In the genomic region with DNA sequence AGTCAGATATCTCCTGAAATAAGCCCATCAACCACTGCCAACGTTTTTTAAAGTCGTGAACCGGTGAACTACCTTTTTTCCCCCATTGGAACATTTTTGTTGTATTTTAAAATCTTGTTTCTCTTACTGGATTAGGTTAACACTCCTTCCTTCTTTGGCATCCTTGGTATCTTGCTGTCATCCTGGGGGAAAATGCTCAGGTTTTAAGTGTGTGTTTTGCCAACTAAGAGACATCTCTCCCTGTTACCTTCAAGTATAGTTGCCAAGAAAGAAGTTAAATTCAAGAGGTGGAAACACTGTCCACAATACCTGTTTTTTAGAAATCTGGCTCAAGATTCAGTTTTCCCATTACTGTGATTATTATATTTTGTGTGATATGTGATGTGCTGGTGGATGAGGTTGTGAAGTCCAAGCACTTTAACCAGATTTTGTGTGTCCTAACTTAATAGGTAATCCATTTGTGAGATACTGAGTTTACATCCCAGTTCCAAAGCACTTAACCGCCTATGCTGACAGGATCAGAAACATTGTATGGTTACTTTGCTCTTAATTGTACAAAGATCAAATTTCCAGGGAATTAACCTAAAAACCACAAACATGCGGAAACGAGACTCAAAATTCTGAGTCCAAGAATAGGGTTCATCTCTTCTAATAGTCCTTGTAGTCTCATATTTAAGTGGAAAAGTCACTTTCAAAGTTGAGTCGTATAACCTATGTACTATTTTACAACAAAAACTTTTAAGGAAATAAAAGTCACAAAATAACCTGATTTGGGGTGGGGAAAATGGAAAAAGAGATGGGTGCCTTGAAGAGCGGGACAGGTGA, we compare ENCODE assay signal across 1 cellular context.
TF ChIP-seq lines count a peak whose summit lies in the region.

No MANE protein-coding gene starts in this region.

TF ChIP-seq in HepG2, 621 proteins besides CTCF, POLR2A, EP300 and RAD21 (continued from another document and continues in another):
- TF ChIP-seq MLXIP (CRISPR knock-in tag; IDR thresholded peaks at IDR 0.05; ENCODE audit: borderline replicate concordance) = 0 out of 2 replicates have a peak, but pooled peaks have one; percentile 19
- no peak for TF ChIP-seq FOSL1 (CRISPR knock-in tag; IDR thresholded peaks at IDR 0.05; ENCODE audit: borderline replicate concordance)
- no peak for TF ChIP-seq NR1H2 (CRISPR knock-in tag; IDR thresholded peaks at IDR 0.05; ENCODE audit: borderline replicate concordance, low read depth)
- TF ChIP-seq, protein P1, sequence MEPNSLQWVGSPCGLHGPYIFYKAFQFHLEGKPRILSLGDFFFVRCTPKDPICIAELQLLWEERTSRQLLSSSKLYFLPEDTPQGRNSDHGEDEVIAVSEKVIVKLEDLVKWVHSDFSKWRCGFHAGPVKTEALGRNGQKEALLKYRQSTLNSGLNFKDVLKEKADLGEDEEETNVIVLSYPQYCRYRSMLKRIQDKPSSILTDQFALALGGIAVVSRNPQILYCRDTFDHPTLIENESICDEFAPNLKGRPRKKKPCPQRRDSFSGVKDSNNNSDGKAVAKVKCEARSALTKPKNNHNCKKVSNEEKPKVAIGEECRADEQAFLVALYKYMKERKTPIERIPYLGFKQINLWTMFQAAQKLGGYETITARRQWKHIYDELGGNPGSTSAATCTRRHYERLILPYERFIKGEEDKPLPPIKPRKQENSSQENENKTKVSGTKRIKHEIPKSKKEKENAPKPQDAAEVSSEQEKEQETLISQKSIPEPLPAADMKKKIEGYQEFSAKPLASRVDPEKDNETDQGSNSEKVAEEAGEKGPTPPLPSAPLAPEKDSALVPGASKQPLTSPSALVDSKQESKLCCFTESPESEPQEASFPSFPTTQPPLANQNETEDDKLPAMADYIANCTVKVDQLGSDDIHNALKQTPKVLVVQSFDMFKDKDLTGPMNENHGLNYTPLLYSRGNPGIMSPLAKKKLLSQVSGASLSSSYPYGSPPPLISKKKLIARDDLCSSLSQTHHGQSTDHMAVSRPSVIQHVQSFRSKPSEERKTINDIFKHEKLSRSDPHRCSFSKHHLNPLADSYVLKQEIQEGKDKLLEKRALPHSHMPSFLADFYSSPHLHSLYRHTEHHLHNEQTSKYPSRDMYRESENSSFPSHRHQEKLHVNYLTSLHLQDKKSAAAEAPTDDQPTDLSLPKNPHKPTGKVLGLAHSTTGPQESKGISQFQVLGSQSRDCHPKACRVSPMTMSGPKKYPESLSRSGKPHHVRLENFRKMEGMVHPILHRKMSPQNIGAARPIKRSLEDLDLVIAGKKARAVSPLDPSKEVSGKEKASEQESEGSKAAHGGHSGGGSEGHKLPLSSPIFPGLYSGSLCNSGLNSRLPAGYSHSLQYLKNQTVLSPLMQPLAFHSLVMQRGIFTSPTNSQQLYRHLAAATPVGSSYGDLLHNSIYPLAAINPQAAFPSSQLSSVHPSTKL (CRISPR knock-in tag; IDR thresholded peaks at IDR 0.05) = peak; percentile 81
- TF ChIP-seq, protein P2, sequence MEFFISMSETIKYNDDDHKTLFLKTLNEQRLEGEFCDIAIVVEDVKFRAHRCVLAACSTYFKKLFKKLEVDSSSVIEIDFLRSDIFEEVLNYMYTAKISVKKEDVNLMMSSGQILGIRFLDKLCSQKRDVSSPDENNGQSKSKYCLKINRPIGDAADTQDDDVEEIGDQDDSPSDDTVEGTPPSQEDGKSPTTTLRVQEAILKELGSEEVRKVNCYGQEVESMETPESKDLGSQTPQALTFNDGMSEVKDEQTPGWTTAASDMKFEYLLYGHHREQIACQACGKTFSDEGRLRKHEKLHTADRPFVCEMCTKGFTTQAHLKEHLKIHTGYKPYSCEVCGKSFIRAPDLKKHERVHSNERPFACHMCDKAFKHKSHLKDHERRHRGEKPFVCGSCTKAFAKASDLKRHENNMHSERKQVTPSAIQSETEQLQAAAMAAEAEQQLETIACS (CRISPR knock-in tag; IDR thresholded peaks at IDR 0.05) = no peak
- TF ChIP-seq KDM6A (CRISPR knock-in tag; IDR thresholded peaks at IDR 0.05; ENCODE audit: low read depth) = peak; percentile 72
- TF ChIP-seq ZNF543 (CRISPR knock-in tag; IDR thresholded peaks at IDR 0.05) = no peak
- TF ChIP-seq XRCC5 (optimal IDR thresholded peaks at IDR 0.05; ENCODE audit: low read length) = no peak
- TF ChIP-seq ZNF326 (CRISPR knock-in tag; IDR thresholded peaks at IDR 0.05; ENCODE audit: borderline replicate concordance) = no peak
- TF ChIP-seq IKZF1 (IDR thresholded peaks at IDR 0.05) = no peak
- TF ChIP-seq, protein P3, sequence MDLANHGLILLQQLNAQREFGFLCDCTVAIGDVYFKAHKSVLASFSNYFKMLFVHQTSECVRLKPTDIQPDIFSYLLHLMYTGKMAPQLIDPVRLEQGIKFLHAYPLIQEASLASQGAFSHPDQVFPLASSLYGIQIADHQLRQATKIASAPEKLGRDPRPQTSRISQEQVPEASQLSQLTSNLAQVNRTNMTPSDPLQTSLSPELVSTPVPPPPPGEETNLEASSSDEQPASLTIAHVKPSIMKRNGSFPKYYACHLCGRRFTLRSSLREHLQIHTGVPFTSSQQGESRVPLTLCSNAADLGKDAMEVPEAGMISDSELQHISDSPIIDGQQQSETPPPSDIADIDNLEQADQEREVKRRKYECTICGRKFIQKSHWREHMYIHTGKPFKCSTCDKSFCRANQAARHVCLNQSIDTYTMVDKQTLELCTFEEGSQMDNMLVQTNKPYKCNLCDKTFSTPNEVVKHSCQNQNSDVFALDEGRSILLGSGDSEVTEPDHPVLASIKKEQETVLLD (CRISPR knock-in tag; IDR thresholded peaks at IDR 0.05; ENCODE audit: low read depth) = no peak
- TF ChIP-seq DRAP1 (CRISPR knock-in tag; IDR thresholded peaks at IDR 0.05) = peak; percentile 91
- TF ChIP-seq THAP9 (CRISPR knock-in tag; IDR thresholded peaks at IDR 0.05; ENCODE audit: borderline replicate concordance) = no peak
- TF ChIP-seq NR2F1 (CRISPR knock-in tag; IDR thresholded peaks at IDR 0.05) = no peak; a peak in 2 of 4 replicates
- TF ChIP-seq NR2C2 (CRISPR knock-in tag; IDR thresholded peaks at IDR 0.05; ENCODE audit: borderline replicate concordance) = peak; percentile 37; the same call in 1 of the 2 replicates
- TF ChIP-seq DNMT1 (CRISPR knock-in tag; IDR thresholded peaks at IDR 0.05) = no peak
- peak; percentile 56; the same call in 1 of the 2 replicates for TF ChIP-seq TCF7L2 (IDR thresholded peaks at IDR 0.05; ENCODE audit: low read depth, low read length)
- no peak for TF ChIP-seq ZNF550 (CRISPR knock-in tag; IDR thresholded peaks at IDR 0.05; ENCODE audit: borderline replicate concordance)
- TF ChIP-seq RNF2 (conservative IDR thresholded peaks at IDR 0.05; ENCODE audit: low read depth) = no peak
- no peak for TF ChIP-seq ZNF574 (CRISPR knock-in tag; IDR thresholded peaks at IDR 0.05)
- TF ChIP-seq TBX3 (IDR thresholded peaks at IDR 0.05; ENCODE audit: borderline replicate concordance) = no peak
- 0 out of 2 replicates have a peak, but pooled peaks have one; percentile 39 for TF ChIP-seq RERE (CRISPR knock-in tag; IDR thresholded peaks at IDR 0.05; ENCODE audit: low read depth)
